2 cellular contexts compared by ENCODE assay signal in genomic region chr17:7436556-7437368, GRCh38.
TF ChIP-seq lines count a peak whose summit lies in the region.

No MANE protein-coding gene starts in this region.

TF ChIP-seq in HEK293T, 16 proteins besides CTCF, POLR2A, EP300 and RAD21:
- peak; percentile 55 for TF ChIP-seq L3MBTL2 (conservative IDR thresholded peaks at IDR 0.05)
- TF ChIP-seq TARDBP (IDR thresholded peaks at IDR 0.05): no peak

TF ChIP-seq in H1, 55 proteins besides CTCF, POLR2A, EP300 and RAD21:
- TF ChIP-seq SP1 (IDR thresholded peaks at IDR 0.05; ENCODE audit: low read depth, low read length) (no peak), GTF2F1 (IDR thresholded peaks at IDR 0.05; ENCODE audit: borderline replicate concordance, low read depth, low read length) (no peak), MAX (IDR thresholded peaks at IDR 0.05) (peak; percentile 89), E2F6 (IDR thresholded peaks at IDR 0.05) (peak; percentile 58), ASH2L (IDR thresholded peaks at IDR 0.05; ENCODE audit: low read length) (no peak), CEBPB (IDR thresholded peaks at IDR 0.05; ENCODE audit: low read depth, low read length) (0 out of 2 replicates have a peak, but pooled peaks have one; percentile 13), BCL11A (IDR thresholded peaks at IDR 0.05; ENCODE audit: low read depth in 2 of 2, low read length in 2 of 2) (no peak), RNF2 (IDR thresholded peaks at IDR 0.05; ENCODE audit: borderline replicate concordance, low read depth, low read length, missing control alignments, poor library complexity, severe bottlenecking) (peak; percentile 47), POU5F1 (IDR thresholded peaks at IDR 0.05; ENCODE audit: low read depth, low read length) (no peak), PHF8 (conservative IDR thresholded peaks at IDR 0.05; ENCODE audit: low read depth, low read length) (no peak; the same call in 1 of the 2 replicates), RXRA (IDR thresholded peaks at IDR 0.05; ENCODE audit: insufficient read depth, low read depth, low read length) (no peak), BRCA1 (IDR thresholded peaks at IDR 0.05; ENCODE audit: low read depth, low read length) (no peak), SP2 (IDR thresholded peaks at IDR 0.05; ENCODE audit: low read length) (no peak), TCF12 (IDR thresholded peaks at IDR 0.05; ENCODE audit: low read depth, low read length) (peak; percentile 59; the same call in 1 of the 2 replicates), HDAC2 (IDR thresholded peaks at IDR 0.05; ENCODE audit: borderline replicate concordance in 1 of 2, low read depth in 2 of 2, low read length in 2 of 2) (peak in 1 of 2 experiments; percentile 69; a peak in 1 of 4 replicates), BACH1 (IDR thresholded peaks at IDR 0.05; ENCODE audit: low read length) (no peak), KDM1A (IDR thresholded peaks at IDR 0.05; ENCODE audit: borderline replicate concordance, low read length) (no peak), SAP30 (IDR thresholded peaks at IDR 0.05; ENCODE audit: insufficient read depth, insufficient replicate concordance, low read length) (peak; percentile 13), GABPA (IDR thresholded peaks at IDR 0.05; ENCODE audit: borderline replicate concordance, insufficient read depth, low read length) (no peak), TAF7 (optimal IDR thresholded peaks at IDR 0.05; ENCODE audit: borderline replicate concordance, low read depth, low read length) (peak; percentile 90), SP4 (IDR thresholded peaks at IDR 0.05; ENCODE audit: low read length) (no peak), CHD2 (IDR thresholded peaks at IDR 0.05; ENCODE audit: low read length) (peak; percentile 15; the same call in 1 of the 2 replicates), HDAC6 (IDR thresholded peaks at IDR 0.05; ENCODE audit: low read depth, low read length) (no peak), KDM4A (IDR thresholded peaks at IDR 0.05; ENCODE audit: low read depth, low read length, severe bottlenecking) (peak; percentile 73), SUZ12 (IDR thresholded peaks at IDR 0.05; ENCODE audit: low read length) (no peak), JUN (IDR thresholded peaks at IDR 0.05; ENCODE audit: low read depth, low read length) (0 out of 2 replicates have a peak, but pooled peaks have one; percentile 19), CREB1 (IDR thresholded peaks at IDR 0.05) (peak; percentile 99), EGR1 (IDR thresholded peaks at IDR 0.05; ENCODE audit: borderline replicate concordance, low read depth, low read length) (0 out of 2 replicates have a peak, but pooled peaks have one; percentile 15), NRF1 (IDR thresholded peaks at IDR 0.05; ENCODE audit: low read depth, low read length) (no peak), TEAD4 (IDR thresholded peaks at IDR 0.05; ENCODE audit: low read depth, low read length) (peak; percentile 92), CBX8 (IDR thresholded peaks at IDR 0.05; ENCODE audit: borderline replicate concordance, low read depth, low read length) (no peak), SRF (IDR thresholded peaks at IDR 0.05; ENCODE audit: low read depth, low read length) (no peak), CHD1 (IDR thresholded peaks at IDR 0.05; ENCODE audit: low read depth, low read length) (peak; percentile 9; the same call in 1 of the 2 replicates), EZH2 (IDR thresholded peaks at IDR 0.05; ENCODE audit: low read depth, low read length, severe bottlenecking) (no peak), TAF1 (IDR thresholded peaks at IDR 0.05; ENCODE audit: low read depth, low read length) (peak; percentile 82), TBP (IDR thresholded peaks at IDR 0.05; ENCODE audit: low read depth, low read length) (peak; percentile 49), ATF3 (IDR thresholded peaks at IDR 0.05; ENCODE audit: insufficient read depth, low read depth, low read length) (no peak), KDM5A (IDR thresholded peaks at IDR 0.05; ENCODE audit: low read length) (no peak), MAFK (IDR thresholded peaks at IDR 0.05; ENCODE audit: low read depth, low read length) (no peak), POLR2AphosphoS5 (IDR thresholded peaks at IDR 0.05; ENCODE audit: low read depth, low read length) (no peak; the same call in none of the 2 replicates), YY1 (IDR thresholded peaks at IDR 0.05; ENCODE audit: low read depth, low read length) (peak; percentile 79), CHD7 (IDR thresholded peaks at IDR 0.05; ENCODE audit: insufficient replicate concordance, low read length) (no peak), CTBP2 (IDR thresholded peaks at IDR 0.05; ENCODE audit: borderline replicate concordance, insufficient read depth, insufficient read length, low read length) (peak; percentile 83), ATF2 (IDR thresholded peaks at IDR 0.05; ENCODE audit: low read length) (peak; percentile 93), SIN3A (conservative IDR thresholded peaks at IDR 0.05 in 1 of 2, IDR thresholded peaks at IDR 0.05 in 1 of 2; ENCODE audit: low read depth in 1 of 2, low read length in 2 of 2) (peak; percentile 51 to 72; a peak in 2 of 4 replicates), ZNF274 (IDR thresholded peaks at IDR 0.05; ENCODE audit: borderline replicate concordance, extremely low read depth, low read length) (no peak), USF2 (IDR thresholded peaks at IDR 0.05; ENCODE audit: low read length) (no peak), RBBP5 (IDR thresholded peaks at IDR 0.05; ENCODE audit: borderline replicate concordance, low read depth, low read length) (peak; percentile 62; the same call in 1 of the 2 replicates), SIX5 (IDR thresholded peaks at IDR 0.05; ENCODE audit: low read depth, low read length) (no peak), FOSL1 (IDR thresholded peaks at IDR 0.05; ENCODE audit: insufficient read depth, low read depth, low read length) (no peak), JUND (IDR thresholded peaks at IDR 0.05; ENCODE audit: low read length) (peak; percentile 88; the same call in 1 of the 2 replicates), NANOG (IDR thresholded peaks at IDR 0.05; ENCODE audit: insufficient read depth, low read depth, low read length, poor library complexity, severe bottlenecking) (no peak), RFX5 (IDR thresholded peaks at IDR 0.05; ENCODE audit: borderline replicate concordance, low read depth, low read length) (no peak; the same call in 1 of the 2 replicates), CBX5 (IDR thresholded peaks at IDR 0.05; ENCODE audit: low read depth, low read length) (no peak), SIRT6 (IDR thresholded peaks at IDR 0.05; ENCODE audit: low read length) (no peak)
